Comparison of ENCODE assay signal across 20 cellular contexts in genomic region chr1:192724670-192725069, GRCh38.
A peak's percentile ranks its signal among the peaks of the same experiment; 100 is the strongest.
DNase-seq lines count a peak whose midpoint lies in the region; ATAC-seq and TF ChIP-seq lines count a peak whose summit lies in the region.
"Had no signal": no experiment of that assay in that cellular context is flagged by ENCODE, and none has a peak within 500 bp of the region (broad histone marks: within the 10 kb centered on the region; RNA-seq: fewer than 3 reads in every experiment).

No MANE protein-coding gene starts in this region.

- H3K9me3 Mint-ChIP-seq in activated naive CD8-positive, alpha-beta T cell treated with anti-CD3 and anti-CD28 coated beads, Interleukin-2, amount 50 U/mL, for 24 hours, result peaks cover 9% of the 10 kb centered on the region

- H3K4me3 Mint-ChIP-seq in activated naive CD8-positive, alpha-beta T cell treated with anti-CD3 and anti-CD28 coated beads, Interleukin-2, amount 50 U/mL, for 24 hours, result no peak overlapping the region
- H3K4me3 Mint-ChIP-seq: activated CD4-positive, alpha-beta memory T cell treated with anti-CD3 and anti-CD28 coated beads for 36 hours; endodermal cell; memory B cell; nephron; stimulated activated naive CD8-positive, alpha-beta T cell treated with anti-CD3 and anti-CD28 coated beads, Interleukin-15, amount 100 ng/mL, for 72 hours had no signal

- no peak for TF ChIP-seq CTCF in omental fat pad (IDR thresholded peaks at IDR 0.05)

- no peaks in the 10 kb centered on the region for H3K4me1 Mint-ChIP-seq in activated naive CD8-positive, alpha-beta T cell treated with anti-CD3 and anti-CD28 coated beads, Interleukin-2, amount 50 U/mL, for 24 hours
- H3K4me1 Mint-ChIP-seq: endodermal cell; memory B cell; nephron; stimulated activated naive CD8-positive, alpha-beta T cell treated with anti-CD3 and anti-CD28 coated beads, Interleukin-15, amount 100 ng/mL, for 72 hours had no signal

- H3K36me3 Mint-ChIP-seq in activated naive CD8-positive, alpha-beta T cell treated with anti-CD3 and anti-CD28 coated beads, Interleukin-2, amount 50 U/mL, for 24 hours (ENCODE audit: low read depth), result no peaks in the 10 kb centered on the region
- H3K36me3 Mint-ChIP-seq: activated CD4-positive, alpha-beta memory T cell treated with anti-CD3 and anti-CD28 coated beads for 36 hours had no signal

- no peaks in the 10 kb centered on the region for H3K27me3 Mint-ChIP-seq in activated naive CD8-positive, alpha-beta T cell treated with anti-CD3 and anti-CD28 coated beads, Interleukin-2, amount 50 U/mL, for 24 hours
- H3K27me3 Mint-ChIP-seq: memory B cell; stimulated activated naive CD8-positive, alpha-beta T cell treated with anti-CD3 and anti-CD28 coated beads, Interleukin-15, amount 100 ng/mL, for 72 hours had no signal

- DNase-seq in A172 (ENCODE audit: low spot score) (peak; percentile 22), GM04503 (ENCODE audit: low read depth) (peak; percentile 70), RPMI7951 (ENCODE audit: low read depth) (peak; percentile 88), fibroblast of gingiva (ENCODE audit: low read depth) (peak; percentile 22), omental fat pad (ENCODE audit: low spot score) (no peak), inferior parietal cortex (ENCODE audit: extremely low spot score) (no peak)
- no peak for DNase-seq in activated naive CD8-positive, alpha-beta T cell treated with anti-CD3 and anti-CD28 coated beads, Interleukin-2, amount 50 U/mL, for 24 hours
- DNase-seq: activated CD4-positive, alpha-beta memory T cell treated with anti-CD3 and anti-CD28 coated beads for 36 hours; cerebellar nuclear complex; endodermal cell; GF-D8; NCI-H187 treated with DMSO at 0.1 percent for 48 hours; NCI-H524; psoas muscle; stimulated activated naive CD8-positive, alpha-beta T cell treated with anti-CD3 and anti-CD28 coated beads, Interleukin-15, amount 100 ng/mL, for 72 hours; SW 1271; upper lobe of left lung had no signal

- ATAC-seq in omental fat pad (ENCODE audit: low FRiP score) (no peak), GM18907 (IDR thresholded peaks at IDR 0.05; ENCODE audit: unreplicated experiment) (no peak)
- no peak for ATAC-seq in activated naive CD8-positive, alpha-beta T cell treated with anti-CD3 and anti-CD28 coated beads, Interleukin-2, amount 50 U/mL, for 24 hours
- ATAC-seq: psoas muscle; stimulated activated naive CD8-positive, alpha-beta T cell treated with anti-CD3 and anti-CD28 coated beads, Interleukin-15, amount 100 ng/mL, for 72 hours had no signal

- no peak overlapping the region for H3K27ac Mint-ChIP-seq in activated naive CD8-positive, alpha-beta T cell treated with anti-CD3 and anti-CD28 coated beads, Interleukin-2, amount 50 U/mL, for 24 hours
- H3K27ac Mint-ChIP-seq: activated CD4-positive, alpha-beta memory T cell treated with anti-CD3 and anti-CD28 coated beads for 36 hours; endodermal cell; memory B cell; nephron; stimulated activated naive CD8-positive, alpha-beta T cell treated with anti-CD3 and anti-CD28 coated beads, Interleukin-15, amount 100 ng/mL, for 72 hours had no signal

Comparison
In these comparisons a context has a peak if more than half of its experiments do, and no peak if none do; other contexts are left out.
1. DNase-seq: peak in A172 (single experiment), GM04503 (single experiment), RPMI7951 (single experiment) and fibroblast of gingiva (single experiment); none in omental fat pad (single experiment), activated naive CD8-positive, alpha-beta T cell treated with anti-CD3 and anti-CD28 coated beads, Interleukin-2, amount 50 U/mL, for 24 hours (single experiment) and inferior parietal cortex (single experiment).